ENCODE assay signal across 16 cellular contexts in the genomic region with DNA sequence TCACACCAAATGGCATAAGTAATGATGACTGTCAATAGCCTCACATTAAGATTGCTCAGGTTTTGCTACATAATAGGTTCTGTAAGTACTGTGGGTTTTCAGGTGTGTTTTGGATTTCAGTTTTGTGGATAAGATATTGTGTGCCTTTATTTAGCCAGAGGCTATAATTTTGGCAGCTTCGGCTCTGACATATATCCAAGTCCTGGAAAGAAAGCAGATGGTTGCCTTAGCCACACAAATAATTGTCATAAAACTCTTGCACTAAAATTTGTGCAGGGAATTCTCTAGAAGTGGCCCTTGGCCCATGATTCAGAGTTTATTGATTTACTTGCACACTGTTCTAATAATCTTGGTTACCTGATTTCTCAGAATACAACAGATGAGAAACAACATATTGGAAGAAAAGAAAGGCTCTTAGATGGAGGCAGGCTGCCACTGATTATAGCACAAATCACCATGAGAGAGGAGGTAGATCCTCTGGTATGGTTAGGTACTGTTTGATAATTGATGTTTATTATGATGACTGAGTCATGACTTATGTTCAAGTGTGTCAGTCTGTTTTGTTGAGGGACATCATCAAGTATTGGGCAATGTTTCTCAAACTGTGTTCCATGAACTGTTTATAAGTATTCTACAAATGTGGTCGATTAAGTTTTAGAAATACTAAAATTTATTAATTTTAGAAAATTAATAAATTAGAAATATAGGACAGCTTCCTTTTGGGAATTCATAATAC. TPM values are rescaled to one million over a fixed set of nuclear protein-coding genes. Genes with fewer than 3 reads are reported as not detected.
DNase-seq lines count a peak whose midpoint lies in the region; ATAC-seq lines count a peak whose summit lies in the region.
"Had no signal": no experiment of that assay in that cellular context is flagged by ENCODE, and none has a peak within 500 bp of the region (broad histone marks: within the 10 kb centered on the region; RNA-seq: fewer than 3 reads in every experiment).

No MANE protein-coding gene starts in this region.

- H2AFZ ChIP-seq in mesenchymal stem cell (ENCODE audit: low read depth, low read length) = no peak overlapping the region

- no peak overlapping the region for H2BK15ac ChIP-seq in mesenchymal stem cell (ENCODE audit: low read depth, poor library complexity, severe bottlenecking)

- peaks cover 21% of the 10 kb centered on the region for H3K79me1 ChIP-seq in mesenchymal stem cell (replicated peaks; ENCODE audit: low read length, poor library complexity, severe bottlenecking)

- H3K23ac ChIP-seq in mesenchymal stem cell (ENCODE audit: low read length in 2 of 2) = no peak overlapping the region

- H3K4me3 ChIP-seq in mesenchymal stem cell (ENCODE audit: insufficient read depth in 1 of 2, low read depth in 1 of 2, low read length in 2 of 2) = no peak overlapping the region
- H3K4me3 ChIP-seq: BLaER1 treated with 17β-estradiol and CSF1 and Interleukin-3, amounts not matched to agents 10 nM and 100 nM; esophagus squamous epithelium; lower lobe of right lung; transverse colon had no signal

- no peak overlapping the region for H3K4me2 ChIP-seq in mesenchymal stem cell (ENCODE audit: low read length, poor library complexity, severe bottlenecking)
- H3K4me2 ChIP-seq: BLaER1 treated with 17β-estradiol and CSF1 and Interleukin-3, amounts not matched to agents 10 nM and 100 nM had no signal

- no peaks in the 10 kb centered on the region for H3K4me1 ChIP-seq in mesenchymal stem cell (ENCODE audit: control insufficient read depth, insufficient read depth, low read depth, low read length)
- H3K4me1 ChIP-seq: BLaER1 treated with 17β-estradiol and CSF1 and Interleukin-3, amounts not matched to agents 10 nM and 100 nM; esophagus squamous epithelium; lower lobe of right lung had no signal

- ATAC-seq in HG02571 (IDR thresholded peaks at IDR 0.05; ENCODE audit: unreplicated experiment) = no peak
- ATAC-seq: lower lobe of right lung; stimulated activated memory B cell treated with anti-CD40 and anti-IgM and Interleukin-4, amounts not matched to agents 10 μg/mL and 1 μg/mL and 100 μg/mL, for 72 hours had no signal

- H2AK5ac ChIP-seq in mesenchymal stem cell (ENCODE audit: low read length, severe bottlenecking) = no peak overlapping the region

- H3K36me3 ChIP-seq in mesenchymal stem cell (ENCODE audit: control insufficient read depth in 1 of 2, insufficient read depth in 2 of 2, low read depth in 1 of 2, low read length in 2 of 2) = peaks cover 13 to 94% of the 10 kb centered on the region in 2 experiments

- no peak overlapping the region for H2BK12ac ChIP-seq in mesenchymal stem cell (ENCODE audit: low read length in 2 of 2)

- H4K91ac ChIP-seq in mesenchymal stem cell (ENCODE audit: low read length) = no peak overlapping the region

- H2BK5ac ChIP-seq in mesenchymal stem cell (ENCODE audit: low read depth, low read length, poor library complexity, severe bottlenecking) = no peak overlapping the region

- no peak overlapping the region for H3K9ac ChIP-seq in mesenchymal stem cell (ENCODE audit: low read length)
- H3K9ac ChIP-seq: BLaER1 treated with 17β-estradiol and CSF1 and Interleukin-3, amounts not matched to agents 10 nM and 100 nM had no signal

- no peak overlapping the region for H4K8ac ChIP-seq in mesenchymal stem cell (ENCODE audit: low read length)

- no peaks in the 10 kb centered on the region for H3K27me3 ChIP-seq in mesenchymal stem cell (ENCODE audit: control insufficient read depth in 1 of 2, insufficient read depth in 1 of 2, low read length in 2 of 2)
- H3K27me3 ChIP-seq: BLaER1 treated with 17β-estradiol and CSF1 and Interleukin-3, amounts not matched to agents 10 nM and 100 nM; esophagus squamous epithelium; transverse colon had no signal

- H3K9me3 ChIP-seq in mesenchymal stem cell (ENCODE audit: control insufficient read depth, low read length) = no peaks in the 10 kb centered on the region
- H3K9me3 ChIP-seq: BLaER1 treated with 17β-estradiol and CSF1 and Interleukin-3, amounts not matched to agents 10 nM and 100 nM; esophagus squamous epithelium; lower lobe of right lung; transverse colon had no signal

- DNase-seq in ELR (ENCODE audit: low read depth) (peak; percentile 37), OCI-M1 (lab: John Stamatoyannopoulos, UW) (peak; percentile 48), epithelial cell of prostate (ENCODE audit: low read depth, low spot score) (no peak), mesenchymal stem cell (peak; percentile 39), GM19238 (ENCODE audit: insufficient read length, low spot score) (no peak), posterior cingulate gyrus (no peak)
- DNase-seq: esophagus squamous epithelium, lower lobe of right lung, naive B cell, NCI-H187 treated with DMSO at 0.1 percent for 48 hours, NCI-H446 treated with DMSO at 0.1 percent for 48 hours, SHP77, transverse colon had no signal

- intact Hi-C loops in posterior cingulate gyrus (cut with DNase I) = no loop called here

- 83% methylated on average over 1 of the region's 2 CpGs for WGBS in mesenchymal stem cell

- no peak overlapping the region for H3K18ac ChIP-seq in mesenchymal stem cell (ENCODE audit: low read depth in 1 of 2, low read length in 2 of 2)

- H2BK120ac ChIP-seq in mesenchymal stem cell (ENCODE audit: low read depth, low read length) = no peak overlapping the region

- H3K4ac ChIP-seq in mesenchymal stem cell (ENCODE audit: low read depth in 1 of 2, low read length in 2 of 2) = no peak overlapping the region

- H3K14ac ChIP-seq in mesenchymal stem cell (ENCODE audit: low read length in 2 of 2) = no peak overlapping the region

- H3K27ac ChIP-seq in epithelial cell of prostate (peak overlapping the region; percentile 50), mesenchymal stem cell (ENCODE audit: low read length, poor library complexity, severe bottlenecking) (no peak overlapping the region)
- H3K27ac ChIP-seq: BLaER1 treated with 17β-estradiol and CSF1 and Interleukin-3, amounts not matched to agents 10 nM and 100 nM; esophagus squamous epithelium; lower lobe of right lung had no signal

RNA-seq across cellular contexts. Expression of gene REXO2, which starts 9.7 kb away (rescaled TPM):
- 226 TPM for polyA plus RNA-seq in mesenchymal stem cell (2013, experiment 1 of 2)
- 226 TPM for polyA plus RNA-seq in mesenchymal stem cell (2013, experiment 2 of 2)

RNA-seq across cellular contexts. Expression of gene RBM7, which starts 48.5 kb away (rescaled TPM):
- polyA plus RNA-seq in mesenchymal stem cell (2013, experiment 1 of 2) = 46.6 TPM
- 48.4 TPM for polyA plus RNA-seq in mesenchymal stem cell (2013, experiment 2 of 2)

RNA-seq across cellular contexts. Expression of gene C11orf71, which starts 48.6 kb away (rescaled TPM):
- 3.3 TPM for polyA plus RNA-seq in mesenchymal stem cell (2013, experiment 1 of 2)
- 3.0 TPM for polyA plus RNA-seq in mesenchymal stem cell (2013, experiment 2 of 2)

Comparison
In these comparisons a context has a peak if more than half of its experiments do, and no peak if none do; other contexts are left out.
1. DNase-seq: peak in ELR (single experiment), OCI-M1 (single experiment) and mesenchymal stem cell (single experiment); none in epithelial cell of prostate (single experiment), GM19238 (single experiment) and posterior cingulate gyrus (0 of 10).